22 cellular contexts compared by ENCODE assay signal in genomic region chr2:141741652-141742051, GRCh38.
"Had no signal": no experiment of that assay in that cellular context is flagged by ENCODE, and none has a peak within 500 bp of the region (broad histone marks: within the 10 kb centered on the region; RNA-seq: fewer than 3 reads in every experiment).

No MANE protein-coding gene starts in this region.

- H3K4me3 ChIP-seq: ascending aorta, body of pancreas, SK-N-MC had no signal

- DNase-seq: activated CD4-positive, alpha-beta memory T cell treated with anti-CD3 and anti-CD28 coated beads, Interleukin-2, amount 10 ng/mL, durations not matched to agents 7 days and 5 days; activated CD4-positive, alpha-beta T cell treated with anti-CD3 and anti-CD28 coated beads, Interleukin-2, amount 10 ng/mL, durations not matched to agents 7 days and 5 days; activated CD4-positive, CD25-positive, alpha-beta regulatory T cell; activated CD8-positive, alpha-beta memory T cell treated with anti-CD3 and anti-CD28 coated beads, Interleukin-2, amount 50 U/mL, for 4 hours; activated naive CD4-positive, alpha-beta T cell treated with anti-CD3 and anti-CD28 coated beads, Interleukin-2, amount 50 U/mL, for 16 hours; activated naive CD8-positive, alpha-beta T cell treated with anti-CD3 and anti-CD28 coated beads, Interleukin-2, amount 10 ng/mL, durations not matched to agents 7 days and 5 days; amniotic stem cell; body of pancreas; central memory CD4-positive, alpha-beta T cell; NCI-H1092; NCI-H1417; NCI-H1930; NCI-H2171; NCI-H345; NCI-H510A; NCI-H526 treated with DMSO at 0.1 percent for 48 hours; NCI-H82; T-cell; T-helper 2 cell; T1000 had no signal

- ATAC-seq: body of pancreas, T-cell had no signal
